Comparison of ENCODE assay signal across 18 cellular contexts in genomic region chr6:5438882-5439584, GRCh38.
"Had no signal": no experiment of that assay in that cellular context is flagged by ENCODE, and none has a peak within 500 bp of the region (broad histone marks: within the 10 kb centered on the region; RNA-seq: fewer than 3 reads in every experiment).

No MANE protein-coding gene starts in this region.

- DNase-seq: activated CD4-positive, alpha-beta T cell treated with anti-CD3 and anti-CD28 coated beads, Interleukin-2, amount 10 ng/mL, durations not matched to agents 7 days and 5 days; activated CD8-positive, alpha-beta memory T cell treated with anti-CD3 and anti-CD28 coated beads for 24 hours; activated naive CD4-positive, alpha-beta T cell; activated naive CD8-positive, alpha-beta T cell treated with anti-CD3 and anti-CD28 coated beads, Interleukin-2, amount 10 ng/mL, durations not matched to agents 7 days and 5 days; anterior cingulate cortex; brain microvascular endothelial cell; effector CD8-positive, alpha-beta T cell; head of caudate nucleus; nucleus accumbens; posterior cingulate gyrus; retina; stimulated activated CD4-positive, alpha-beta T cell treated with anti-CD3 and anti-CD28 coated beads, Interleukin-12 subunit alpha, Interleukin-12 subunit beta, amount 100 ng/mL, for 4 hours; stimulated activated CD4-positive, alpha-beta T cell treated with anti-CD3 and anti-CD28 coated beads, Interleukin-2, amount 100 ng/mL, for 24 hours; T-helper 17 cell; uterus had no signal

- H3K27ac Mint-ChIP-seq: activated naive CD8-positive, alpha-beta T cell treated with anti-CD3 and anti-CD28 coated beads, Interleukin-2, amount 10 ng/mL, durations not matched to agents 7 days and 5 days; natural killer cell treated with Interleukin-12 subunit alpha and Interleukin-12 subunit beta and Interleukin-15 and Interleukin-18, amount 100 ng/mL, for 72 hours; stimulated activated effector memory CD8-positive, alpha-beta T cell treated with anti-CD3 and anti-CD28 coated beads, Interleukin-12 subunit alpha, Interleukin-12 subunit beta, amount 100 ng/mL, for 72 hours; T-helper 17 cell had no signal

- H3K4me3 ChIP-seq: uterus had no signal

- H3K9me3 Mint-ChIP-seq: natural killer cell treated with Interleukin-12 subunit alpha and Interleukin-12 subunit beta and Interleukin-15 and Interleukin-18, amount 100 ng/mL, for 72 hours had no signal

- H3K36me3 ChIP-seq: brain microvascular endothelial cell, uterus had no signal

- ATAC-seq: natural killer cell treated with Interleukin-12 subunit alpha and Interleukin-12 subunit beta and Interleukin-15 and Interleukin-18, amount 100 ng/mL, for 72 hours; stimulated activated effector memory CD8-positive, alpha-beta T cell treated with anti-CD3 and anti-CD28 coated beads, Interleukin-12 subunit alpha, Interleukin-12 subunit beta, amount 100 ng/mL, for 72 hours; T-helper 17 cell had no signal

- H3K9me3 ChIP-seq: uterus had no signal

- H3K27me3 ChIP-seq: brain microvascular endothelial cell, uterus had no signal

- H3K27me3 Mint-ChIP-seq: activated CD4-positive, alpha-beta T cell treated with anti-CD3 and anti-CD28 coated beads, Interleukin-2, amount 10 ng/mL, durations not matched to agents 7 days and 5 days; activated naive CD8-positive, alpha-beta T cell treated with anti-CD3 and anti-CD28 coated beads, Interleukin-2, amount 10 ng/mL, durations not matched to agents 7 days and 5 days; natural killer cell treated with Interleukin-12 subunit alpha and Interleukin-12 subunit beta and Interleukin-15 and Interleukin-18, amount 100 ng/mL, for 72 hours; T-helper 17 cell had no signal

- H3K4me3 Mint-ChIP-seq: activated CD4-positive, alpha-beta T cell treated with anti-CD3 and anti-CD28 coated beads, Interleukin-2, amount 10 ng/mL, durations not matched to agents 7 days and 5 days; activated naive CD8-positive, alpha-beta T cell treated with anti-CD3 and anti-CD28 coated beads, Interleukin-2, amount 10 ng/mL, durations not matched to agents 7 days and 5 days; natural killer cell treated with Interleukin-12 subunit alpha and Interleukin-12 subunit beta and Interleukin-15 and Interleukin-18, amount 100 ng/mL, for 72 hours; stimulated activated effector memory CD8-positive, alpha-beta T cell treated with anti-CD3 and anti-CD28 coated beads, Interleukin-12 subunit alpha, Interleukin-12 subunit beta, amount 100 ng/mL, for 72 hours; T-helper 17 cell had no signal

- H3K4me1 ChIP-seq: uterus had no signal

- H3K27ac ChIP-seq: brain microvascular endothelial cell, epithelial cell of prostate, uterus had no signal
